22 cellular contexts compared by ENCODE assay signal in genomic region chr15:64082757-64083156, GRCh38. TPM values are rescaled to one million over a fixed set of nuclear protein-coding genes. Genes with fewer than 3 reads are reported as not detected.
DNase-seq lines count a peak whose midpoint lies in the region; ATAC-seq, FAIRE-seq and TF ChIP-seq lines count a peak whose summit lies in the region.
"Had no signal": no experiment of that assay in that cellular context is flagged by ENCODE, and none has a peak within 500 bp of the region (broad histone marks: within the 10 kb centered on the region; RNA-seq: fewer than 3 reads in every experiment).

No MANE protein-coding gene starts in this region.

- no peak overlapping the region for H3K4me3 ChIP-seq in OCI-LY7 (ENCODE audit: low read depth, low read length, poor library complexity, severe bottlenecking)
- no peak overlapping the region for H3K4me3 ChIP-seq in K562
- H3K4me3 ChIP-seq: A549; BLaER1 treated with 17β-estradiol and CSF1 and Interleukin-3, amounts not matched to agents 10 nM and 100 nM had no signal

- POLR2A ChIA-PET in OCI-LY7 (lab: Charles Lee) = no interaction called here
- POLR2A ChIA-PET in K562 (lab: Yijun Ruan, JAX) = interaction anchor here (1.4 kb wide), 1 partner anchor 11 kb away, joined by 7 read pairs; the partner anchor contains the start of gene CIAO2A

- no peak for TF ChIP-seq CTCF in OCI-LY7 (conservative IDR thresholded peaks at IDR 0.05; ENCODE audit: low read length)
- no peak for TF ChIP-seq CTCF in K562 (IDR thresholded peaks at IDR 0.05 in 2 of 3, conservative IDR thresholded peaks at IDR 0.05 in 1 of 3; ENCODE audit: insufficient read depth in 2 of 3, low read depth in 1 of 3, low read length in 3 of 3)
- no peak for TF ChIP-seq CTCF in osteocyte (IDR thresholded peaks at IDR 0.05)

- peak overlapping the region; percentile 16 for H3K27ac Mint-ChIP-seq in activated naive CD8-positive, alpha-beta T cell
- H3K27ac Mint-ChIP-seq in activated naive CD8-positive, alpha-beta T cell treated with anti-CD3 and anti-CD28 coated beads, Interleukin-2, amount 50 U/mL, for 24 hours = no peak overlapping the region
- H3K27ac Mint-ChIP-seq in osteocyte (ENCODE audit: unreplicated experiment) = no peak overlapping the region
- H3K27ac Mint-ChIP-seq: B cell; CD4-positive, alpha-beta T cell; CD8-positive, alpha-beta memory T cell had no signal

- 60% methylated on average over 3 of the region's 3 CpGs for WGBS in K562 (ENCODE audit: insufficient coverage, low coverage, missing lambda C conversion rate)

- FAIRE-seq in K562 (lab: Jason Lieb, UNC) = no peak
- FAIRE-seq: A549 had no signal

- no peak overlapping the region for H3K4me3 Mint-ChIP-seq in activated naive CD8-positive, alpha-beta T cell
- H3K4me3 Mint-ChIP-seq in activated naive CD8-positive, alpha-beta T cell treated with anti-CD3 and anti-CD28 coated beads, Interleukin-2, amount 50 U/mL, for 24 hours = no peak overlapping the region
- no peak overlapping the region for H3K4me3 Mint-ChIP-seq in osteocyte (ENCODE audit: unreplicated experiment)
- H3K4me3 Mint-ChIP-seq: B cell; CD4-positive, alpha-beta T cell; CD8-positive, alpha-beta memory T cell had no signal

- no peak for TF ChIP-seq EP300 in K562 (IDR thresholded peaks at IDR 0.05; ENCODE audit: low read length)

- H3K9me3 ChIP-seq in OCI-LY7 (ENCODE audit: low read length) = no peaks in the 10 kb centered on the region
- no peaks in the 10 kb centered on the region for H3K9me3 ChIP-seq in K562 (replicated peaks; ENCODE audit: control insufficient read depth, insufficient read depth, low read depth, low read length)
- H3K9me3 ChIP-seq: A549 had no signal

- H3K79me2 ChIP-seq in OCI-LY7 (ENCODE audit: insufficient read depth, low read depth, low read length) (peaks cover 5% of the 10 kb centered on the region; the same call in 1 of the 2 replicates), K562 (ENCODE audit: control insufficient read depth, insufficient read depth, low read length) (peaks cover 39% of the 10 kb centered on the region)

- in situ Hi-C loops in K562 (cut with MboI) = no loop called here

- no peak overlapping the region for H3K27ac ChIP-seq in OCI-LY7 (ENCODE audit: low read depth, low read length, poor library complexity, severe bottlenecking)
- no peak overlapping the region for H3K27ac ChIP-seq in K562 (ENCODE audit: extremely low read depth, low read depth, low read length)
- H3K27ac ChIP-seq: 22Rv1; A549; BLaER1 treated with 17β-estradiol and CSF1 and Interleukin-3, amounts not matched to agents 10 nM and 100 nM; C4-2B had no signal

- TF ChIP-seq RAD21 in K562 (CRISPR knock-in tag; conservative IDR thresholded peaks at IDR 0.05 in 1 of 2, IDR thresholded peaks at IDR 0.05 in 1 of 2) = no peak

- no peak for DNase-seq in activated naive CD8-positive, alpha-beta T cell treated with anti-CD3 and anti-CD28 coated beads, Interleukin-2, amount 50 U/mL, for 24 hours
- DNase-seq in OCI-LY7 (ENCODE audit: low spot score) (no peak), K562 (ENCODE audit: extremely low read depth in 1 of 4, low spot score in 3 of 4) (no peak), osteocyte (ENCODE audit: extremely low spot score, unreplicated experiment) (no peak), GM19238 (ENCODE audit: insufficient read length, low spot score) (no peak)
- DNase-seq: AML-193; CD4-positive, alpha-beta T cell; CD8-positive, alpha-beta memory T cell; COR-L47; DMS 273 treated with DMSO at 0.1 percent for 48 hours; DMS153; DMS53; DMS79; DND-41; EL; GDM1 had no signal

- H3K27me3 ChIP-seq in K562 (ENCODE audit: control insufficient read depth in 2 of 2, insufficient read depth in 2 of 2, low read length in 2 of 2) = no peaks in the 10 kb centered on the region
- H3K27me3 ChIP-seq: BLaER1 treated with 17β-estradiol and CSF1 and Interleukin-3, amounts not matched to agents 10 nM and 100 nM had no signal

- H3K4me1 ChIP-seq in OCI-LY7 (ENCODE audit: insufficient read depth, low read length, poor library complexity, severe bottlenecking) (no peaks in the 10 kb centered on the region), K562 (replicated peaks in 1 of 2; ENCODE audit: control insufficient read depth in 2 of 2, insufficient read depth in 2 of 2, low read length in 2 of 2) (no peaks in the 10 kb centered on the region; a peak in 2 of 5 replicates)
- H3K4me1 ChIP-seq: A549 had no signal

- no peaks in the 10 kb centered on the region for H3K27me3 Mint-ChIP-seq in activated naive CD8-positive, alpha-beta T cell
- no peaks in the 10 kb centered on the region for H3K27me3 Mint-ChIP-seq in activated naive CD8-positive, alpha-beta T cell treated with anti-CD3 and anti-CD28 coated beads, Interleukin-2, amount 50 U/mL, for 24 hours
- no peaks in the 10 kb centered on the region for H3K27me3 Mint-ChIP-seq in osteocyte (ENCODE audit: unreplicated experiment)
- H3K27me3 Mint-ChIP-seq: B cell; CD4-positive, alpha-beta T cell; CD8-positive, alpha-beta memory T cell had no signal

- H3K4me2 ChIP-seq in OCI-LY7 (ENCODE audit: low read length) (no peak overlapping the region), K562 (ENCODE audit: insufficient read depth, low read length) (no peak overlapping the region)
- H3K4me2 ChIP-seq: A549; BLaER1 treated with 17β-estradiol and CSF1 and Interleukin-3, amounts not matched to agents 10 nM and 100 nM had no signal

- intact Hi-C loops in OCI-LY7 (cut with micrococcal nuclease; ENCODE audit: unreplicated experiment) = no loop called here
- intact Hi-C loops in K562 (cut with micrococcal nuclease) = no loop called here

- BruUV-seq in OCI-LY7 (replicated peaks; lab: Mats Ljungman, UMichigan) = TSS peak; percentile 23
- no TSS peak for BruUV-seq in K562 (replicated peaks; lab: Mats Ljungman, UMichigan)

- no peak overlapping the region for H2AFZ ChIP-seq in OCI-LY7 (ENCODE audit: low read length)
- no peak overlapping the region for H2AFZ ChIP-seq in K562 (ENCODE audit: low read depth, low read length)

- H4K20me1 ChIP-seq in OCI-LY7 (ENCODE audit: insufficient read depth, low read length) = no peaks in the 10 kb centered on the region
- no peaks in the 10 kb centered on the region; the same call in 1 of the 2 replicates for H4K20me1 ChIP-seq in K562 (replicated peaks; ENCODE audit: control insufficient read depth, insufficient read depth, low read length)

- H3K9ac ChIP-seq in K562 (ENCODE audit: insufficient read depth in 1 of 2, low read depth in 2 of 2, low read length in 2 of 2) = no peak overlapping the region
- H3K9ac ChIP-seq: BLaER1 treated with 17β-estradiol and CSF1 and Interleukin-3, amounts not matched to agents 10 nM and 100 nM had no signal

- no peaks in the 10 kb centered on the region for H3K9me1 ChIP-seq in K562 (ENCODE audit: control insufficient read depth, insufficient read depth, low read length)

- H3K9me2 ChIP-seq in OCI-LY7 (ENCODE audit: insufficient read depth, low read length) = no peaks in the 10 kb centered on the region

- H3K36me3 ChIP-seq in OCI-LY7 (ENCODE audit: insufficient read depth, low read length) (peaks cover 72% of the 10 kb centered on the region), K562 (ENCODE audit: control insufficient read depth, insufficient read depth, low read length) (peaks cover 50% of the 10 kb centered on the region)

- CTCF ChIA-PET in OCI-LY7 (lab: Charles Lee; ENCODE audit: unreplicated experiment) = no interaction called here
- CTCF ChIA-PET in K562 (lab: Yijun Ruan, JAX; ENCODE audit: low intra/inter-chr PET ratio) = no interaction called here

- ATAC-seq in activated naive CD8-positive, alpha-beta T cell treated with anti-CD3 and anti-CD28 coated beads, Interleukin-2, amount 50 U/mL, for 24 hours = no peak
- ATAC-seq in K562 = no peak
- ATAC-seq: A549 had no signal

- no peak for TF ChIP-seq POLR2A in K562 (conservative IDR thresholded peaks at IDR 0.05)

- no peaks in the 10 kb centered on the region for H3K9me3 Mint-ChIP-seq in activated naive CD8-positive, alpha-beta T cell (ENCODE audit: low read depth)
- no peaks in the 10 kb centered on the region for H3K9me3 Mint-ChIP-seq in activated naive CD8-positive, alpha-beta T cell treated with anti-CD3 and anti-CD28 coated beads, Interleukin-2, amount 50 U/mL, for 24 hours
- H3K9me3 Mint-ChIP-seq in osteocyte (ENCODE audit: unreplicated experiment) = no peaks in the 10 kb centered on the region
- H3K9me3 Mint-ChIP-seq: CD4-positive, alpha-beta T cell; CD8-positive, alpha-beta memory T cell had no signal

- no peaks in the 10 kb centered on the region for H3K4me1 Mint-ChIP-seq in activated naive CD8-positive, alpha-beta T cell (ENCODE audit: low read depth)
- no peaks in the 10 kb centered on the region for H3K4me1 Mint-ChIP-seq in activated naive CD8-positive, alpha-beta T cell treated with anti-CD3 and anti-CD28 coated beads, Interleukin-2, amount 50 U/mL, for 24 hours
- no peaks in the 10 kb centered on the region for H3K4me1 Mint-ChIP-seq in osteocyte (ENCODE audit: unreplicated experiment)

- H3K36me3 Mint-ChIP-seq in activated naive CD8-positive, alpha-beta T cell = peaks cover 2% of the 10 kb centered on the region
- peaks cover 11% of the 10 kb centered on the region for H3K36me3 Mint-ChIP-seq in activated naive CD8-positive, alpha-beta T cell treated with anti-CD3 and anti-CD28 coated beads, Interleukin-2, amount 50 U/mL, for 24 hours (ENCODE audit: low read depth)
- H3K36me3 Mint-ChIP-seq in osteocyte (ENCODE audit: unreplicated experiment) = peaks cover 16% of the 10 kb centered on the region

RNA-seq across cellular contexts. Expression of gene CIAO2A, which starts 10.9 kb away (rescaled TPM):
- total RNA-seq in OCI-LY7 (2014; rRNA removed; shearing (Covaris generic)) = 71.6 and 84.7 TPM in 2 replicates
- total RNA-seq in OCI-LY7 (2022) (78.7 and 86.7 TPM in 2 replicates), K562 (2014; rRNA removed) (275 and 313 TPM in 2 replicates), K562 (2014; rRNA removed; fragmentation: Illumina TruSeq; extraction: Trizol) (251 and 275 TPM in 2 replicates), K562 (2015; rRNA removed; fragmentation: Illumina TruSeq; extraction: Trizol) (287 and 321 TPM in 2 replicates), K562 (2021) (161 and 181 TPM in 2 replicates), osteocyte (32.6 and 33.8 TPM in 2 replicates)
- total RNA-seq in K562 (2011; cell fraction: chromatin; rRNA removed; ENCODE audit: low replicate concordance) = 15.6 and 44.0 TPM in 2 replicates
- total RNA-seq in K562 (2011; cell fraction: nucleolus; rRNA removed) = 20.5 and 22.0 TPM in 2 replicates
- total RNA-seq in K562 (2011; cell fraction: nucleoplasm; rRNA removed) = 45.9 and 58.2 TPM in 2 replicates
- polyA plus RNA-seq in K562 (2011; rRNA removed) (189 and 280 TPM in 2 replicates), K562 (2014; fragmentation: Illumina TruSeq; extraction: Trizol) (223 and 243 TPM in 2 replicates), K562 (2014; fragmentation: Nextera tagmentation; extraction: Ambion mirVana) (100 to 1,000 TPM; 354 to 408 TPM), K562 (2014; rRNA removed) (381 and 429 TPM in 2 replicates)
- polyA plus RNA-seq in K562 (2011; cell fraction: cytosol; rRNA removed) = 54.1 and 108 TPM in 2 replicates
- 34.6 and 53.7 TPM in 2 replicates for polyA plus RNA-seq in K562 (2011; cell fraction: nucleus; rRNA removed)
- polyA plus RNA-seq in K562 (2012) = 167 and 221 TPM in 2 replicates
- polyA minus RNA-seq in K562 (2011; rRNA and poly(A)+ RNA removed) = 45.9 and 50.0 TPM in 2 replicates
- 23.8 and 27.5 TPM in 2 replicates for polyA minus RNA-seq in K562 (2011; cell fraction: cytosol; rRNA and poly(A)+ RNA removed)
- polyA minus RNA-seq in K562 (2011; cell fraction: nucleus; rRNA and poly(A)+ RNA removed) = 14.0 and 25.8 TPM in 2 replicates

RNA-seq across cellular contexts. Expression of gene SNX1, which starts 13.0 kb away (rescaled TPM):
- 30.1 and 39.4 TPM in 2 replicates for total RNA-seq in OCI-LY7 (2014; rRNA removed; shearing (Covaris generic))
- total RNA-seq in OCI-LY7 (2022) (126 and 129 TPM in 2 replicates), K562 (2014; rRNA removed) (29.0 and 41.7 TPM in 2 replicates), K562 (2014; rRNA removed; fragmentation: Illumina TruSeq; extraction: Trizol) (51.0 and 56.4 TPM in 2 replicates), K562 (2015; rRNA removed; fragmentation: Illumina TruSeq; extraction: Trizol) (57.5 and 59.9 TPM in 2 replicates), K562 (2021) (94.0 and 105 TPM in 2 replicates), osteocyte (101 and 106 TPM in 2 replicates)
- total RNA-seq in K562 (2011; cell fraction: chromatin; rRNA removed; ENCODE audit: low replicate concordance) = 111 and 159 TPM in 2 replicates
- 71.4 and 72.4 TPM in 2 replicates for total RNA-seq in K562 (2011; cell fraction: nucleolus; rRNA removed)
- 79.0 and 93.2 TPM in 2 replicates for total RNA-seq in K562 (2011; cell fraction: nucleoplasm; rRNA removed)
- polyA plus RNA-seq in K562 (2011; rRNA removed) (68.8 and 76.2 TPM in 2 replicates), K562 (2014; fragmentation: Illumina TruSeq; extraction: Trizol) (81.8 and 87.8 TPM in 2 replicates), K562 (2014; fragmentation: Nextera tagmentation; extraction: Ambion mirVana) (10 to 100 TPM; 11.0 to 18.6 TPM), K562 (2014; rRNA removed) (84.5 and 91.6 TPM in 2 replicates)
- 46.1 and 50.8 TPM in 2 replicates for polyA plus RNA-seq in K562 (2011; cell fraction: cytosol; rRNA removed)
- polyA plus RNA-seq in K562 (2011; cell fraction: nucleus; rRNA removed) = 87.7 and 120 TPM in 2 replicates
- 55.3 and 59.0 TPM in 2 replicates for polyA plus RNA-seq in K562 (2012)
- 54.5 and 59.3 TPM in 2 replicates for polyA minus RNA-seq in K562 (2011; rRNA and poly(A)+ RNA removed)
- 26.2 and 36.9 TPM in 2 replicates for polyA minus RNA-seq in K562 (2011; cell fraction: cytosol; rRNA and poly(A)+ RNA removed)
- polyA minus RNA-seq in K562 (2011; cell fraction: nucleus; rRNA and poly(A)+ RNA removed) = 29.8 and 37.3 TPM in 2 replicates

RNA-seq across cellular contexts. Expression of gene DAPK2, which starts 36.5 kb away (rescaled TPM):
- 0.03 and 1.2 TPM in 2 replicates for total RNA-seq in OCI-LY7 (2014; rRNA removed; shearing (Covaris generic))
- total RNA-seq in OCI-LY7 (2022) (0.36 TPM in 1 of 2 replicates, not detected in the other), K562 (2014; rRNA removed) (2.2 and 3.3 TPM in 2 replicates), K562 (2014; rRNA removed; fragmentation: Illumina TruSeq; extraction: Trizol) (1.6 and 1.7 TPM in 2 replicates), K562 (2015; rRNA removed; fragmentation: Illumina TruSeq; extraction: Trizol) (1.3 and 2.2 TPM in 2 replicates), K562 (2021) (3.3 and 3.9 TPM in 2 replicates), osteocyte (17.6 and 17.7 TPM in 2 replicates)
- total RNA-seq in K562 (2011; cell fraction: chromatin; rRNA removed; ENCODE audit: low replicate concordance) = 6.8 and 11.4 TPM in 2 replicates
- 5.1 and 6.5 TPM in 2 replicates for total RNA-seq in K562 (2011; cell fraction: nucleolus; rRNA removed)
- total RNA-seq in K562 (2011; cell fraction: nucleoplasm; rRNA removed) = 7.7 and 10.2 TPM in 2 replicates
- polyA plus RNA-seq in K562 (2011; rRNA removed) (2.9 and 5.2 TPM in 2 replicates), K562 (2014; fragmentation: Illumina TruSeq; extraction: Trizol) (1.4 and 1.9 TPM in 2 replicates), K562 (2014; fragmentation: Nextera tagmentation; extraction: Ambion mirVana) (under 1 TPM; 0.14 to 0.20 TPM), K562 (2014; rRNA removed) (3.5 and 3.6 TPM in 2 replicates)
- 2.5 and 5.4 TPM in 2 replicates for polyA plus RNA-seq in K562 (2011; cell fraction: cytosol; rRNA removed)
- polyA plus RNA-seq in K562 (2011; cell fraction: nucleus; rRNA removed) = 7.6 and 18.2 TPM in 2 replicates
- polyA plus RNA-seq in K562 (2012) = 1.7 and 4.1 TPM in 2 replicates
- 2.5 and 3.3 TPM in 2 replicates for polyA minus RNA-seq in K562 (2011; rRNA and poly(A)+ RNA removed)
- polyA minus RNA-seq in K562 (2011; cell fraction: cytosol; rRNA and poly(A)+ RNA removed) = 2.2 and 2.9 TPM in 2 replicates
- polyA minus RNA-seq in K562 (2011; cell fraction: nucleus; rRNA and poly(A)+ RNA removed) = 3.6 and 5.4 TPM in 2 replicates
